ENCODE assay signal across 19 cellular contexts in genomic region chr10:69837261-69837660, GRCh38. TPM values are rescaled to one million over a fixed set of nuclear protein-coding genes. Genes with fewer than 3 reads are reported as not detected.
"Had no signal": no experiment of that assay in that cellular context is flagged by ENCODE, and none has a peak within 500 bp of the region (broad histone marks: within the 10 kb centered on the region; RNA-seq: fewer than 3 reads in every experiment).

No MANE protein-coding gene starts in this region.

- H3K36me3 Mint-ChIP-seq: naive thymus-derived CD8-positive, alpha-beta T cell had no signal

- DNase-seq: effector CD4-positive, alpha-beta T cell; endodermal cell; erythroblast; foreskin keratinocyte; head of caudate nucleus; kidney; left colon; naive thymus-derived CD8-positive, alpha-beta T cell; sigmoid colon; small intestine; stimulated activated CD4-positive, alpha-beta T cell treated with anti-CD3 and anti-CD28 coated beads, Interleukin-12 subunit alpha, Interleukin-12 subunit beta, amount 100 ng/mL, for 4 hours; stimulated activated naive CD4-positive, alpha-beta T cell; stomach; transverse colon had no signal

- H3K27ac ChIP-seq: coronary artery, foreskin keratinocyte, hepatocyte, neutrophil, sigmoid colon, stomach, thoracic aorta, transverse colon had no signal

- ATAC-seq: foreskin keratinocyte; left colon; naive thymus-derived CD8-positive, alpha-beta T cell had no signal

- H3K4me3 Mint-ChIP-seq: endodermal cell; naive thymus-derived CD8-positive, alpha-beta T cell had no signal

- H3K27ac Mint-ChIP-seq: endodermal cell; naive thymus-derived CD8-positive, alpha-beta T cell had no signal

- H3K27me3 ChIP-seq: hepatocyte, transverse colon had no signal

- H3K4me1 ChIP-seq: foreskin keratinocyte had no signal

- H3K4me3 ChIP-seq: coronary artery, hepatocyte, sigmoid colon, stomach, thoracic aorta, transverse colon had no signal

- H3K9me3 ChIP-seq: neutrophil, sigmoid colon, stomach, thoracic aorta, transverse colon had no signal

- H3K9me3 Mint-ChIP-seq: endodermal cell; naive thymus-derived CD8-positive, alpha-beta T cell had no signal

RNA-seq across cellular contexts. Expression of gene COL13A1, which starts 35.6 kb away (rescaled TPM):
- total RNA-seq: mesenteric fat pad; naive thymus-derived CD8-positive, alpha-beta T cell had no signal
- polyA plus RNA-seq: naive thymus-derived CD8-positive, alpha-beta T cell had no signal
